In the genomic region with DNA sequence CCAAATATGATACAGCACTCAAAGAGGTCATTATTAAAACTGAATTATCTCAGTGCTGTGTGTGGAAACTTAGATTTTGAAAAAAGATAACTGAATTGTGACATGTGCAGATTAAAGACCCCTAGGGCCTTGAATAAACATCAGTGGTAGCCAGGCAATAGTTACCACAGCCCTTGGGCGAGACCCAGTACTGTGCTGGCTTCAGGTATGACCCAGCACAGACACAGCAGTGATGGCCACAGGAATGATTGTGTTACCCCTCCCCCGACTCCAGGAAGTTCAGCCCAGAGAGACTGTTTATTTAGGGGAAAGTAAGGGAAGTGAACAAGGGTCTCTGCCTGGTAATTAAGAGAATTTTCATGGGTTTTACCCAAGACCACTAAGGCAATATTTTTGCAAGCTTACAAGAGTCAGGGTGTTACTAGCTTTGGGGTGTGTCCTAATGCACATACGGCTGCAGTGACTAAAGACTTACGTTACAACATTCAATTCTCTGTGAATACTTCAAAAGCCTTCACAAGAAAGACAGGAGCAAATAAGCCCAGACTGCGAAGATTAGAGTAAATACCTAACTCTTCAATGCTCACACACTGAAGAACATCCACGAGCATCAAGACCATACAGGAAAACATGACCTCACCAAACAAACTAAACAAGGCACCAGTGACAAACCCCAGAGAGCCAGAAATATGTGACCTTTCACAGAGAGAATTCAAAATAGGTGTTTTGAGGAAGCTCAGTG, we compare ENCODE assay signal across 1 cellular context.
TF ChIP-seq lines count a peak whose summit lies in the region.

No MANE protein-coding gene starts in this region.

TF ChIP-seq in HepG2, 621 proteins besides CTCF, POLR2A, EP300 and RAD21 (continued from another document):
- TF ChIP-seq, protein P1, sequence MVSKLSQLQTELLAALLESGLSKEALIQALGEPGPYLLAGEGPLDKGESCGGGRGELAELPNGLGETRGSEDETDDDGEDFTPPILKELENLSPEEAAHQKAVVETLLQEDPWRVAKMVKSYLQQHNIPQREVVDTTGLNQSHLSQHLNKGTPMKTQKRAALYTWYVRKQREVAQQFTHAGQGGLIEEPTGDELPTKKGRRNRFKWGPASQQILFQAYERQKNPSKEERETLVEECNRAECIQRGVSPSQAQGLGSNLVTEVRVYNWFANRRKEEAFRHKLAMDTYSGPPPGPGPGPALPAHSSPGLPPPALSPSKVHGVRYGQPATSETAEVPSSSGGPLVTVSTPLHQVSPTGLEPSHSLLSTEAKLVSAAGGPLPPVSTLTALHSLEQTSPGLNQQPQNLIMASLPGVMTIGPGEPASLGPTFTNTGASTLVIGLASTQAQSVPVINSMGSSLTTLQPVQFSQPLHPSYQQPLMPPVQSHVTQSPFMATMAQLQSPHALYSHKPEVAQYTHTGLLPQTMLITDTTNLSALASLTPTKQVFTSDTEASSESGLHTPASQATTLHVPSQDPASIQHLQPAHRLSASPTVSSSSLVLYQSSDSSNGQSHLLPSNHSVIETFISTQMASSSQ (IDR thresholded peaks at IDR 0.05; ENCODE audit: low read depth) = no peak
- TF ChIP-seq, protein P1 (CRISPR knock-in tag; IDR thresholded peaks at IDR 0.05; ENCODE audit: borderline replicate concordance) = no peak
TF ChIP-seq in HepG2: peak in this region for 35.
